8 cellular contexts compared by ENCODE assay signal in genomic region chr13:33194820-33195692, GRCh38.
DNase-seq lines count a peak whose midpoint lies in the region; ATAC-seq, FAIRE-seq and TF ChIP-seq lines count a peak whose summit lies in the region.

No MANE protein-coding gene starts in this region.

- BruUV-seq in HepG2 (replicated peaks; lab: Mats Ljungman, UMichigan) = no TSS peak

- H3K27me3 ChIP-seq in HepG2 (ENCODE audit: control insufficient read depth in 1 of 2, insufficient read depth in 2 of 2, low read length in 2 of 2) = no peaks in the 10 kb centered on the region

- H3K27ac ChIP-seq in VCaP = peak overlapping the region; percentile 36
- peak overlapping the region; percentile 56 for H3K27ac ChIP-seq in HepG2 (ENCODE audit: extremely low read length, insufficient read depth, low read length)

- no peak overlapping the region for H2AFZ ChIP-seq in HepG2 (ENCODE audit: low read length)

- TF ChIP-seq EP300 in HepG2 (IDR thresholded peaks at IDR 0.05; ENCODE audit: low read depth in 2 of 2, low read length in 2 of 2) (peak in 1 of 2 experiments; percentile 52; a peak in 1 of 4 replicates), HepG2 (CRISPR knock-in tag; IDR thresholded peaks at IDR 0.05; ENCODE audit: borderline replicate concordance) (no peak)

- H3K79me2 ChIP-seq in HepG2 (ENCODE audit: insufficient read depth, low read length) = peaks cover 19% of the 10 kb centered on the region

- H3K4me2 ChIP-seq in HepG2 (ENCODE audit: low read depth, low read length) = peak overlapping the region; percentile 25

- peak; percentile 11 for DNase-seq in NCI-H1694 treated with DMSO at 0.1 percent for 48 hours (lab: John Stamatoyannopoulos, UW)
- no peak for DNase-seq in NCI-H1694 (lab: John Stamatoyannopoulos, UW)
- peak; percentile 73 for DNase-seq in HepG2 (ENCODE audit: low spot score)
- DNase-seq in NCI-H345 (lab: John Stamatoyannopoulos, UW) = no peak
- no peak for DNase-seq in natural killer cell
- no peak for DNase-seq in NCI-H1092 (lab: John Stamatoyannopoulos, UW)

- no peaks in the 10 kb centered on the region for H3K4me1 Mint-ChIP-seq in natural killer cell

- ATAC-seq in HG03025 (IDR thresholded peaks at IDR 0.05; ENCODE audit: low FRiP score, unreplicated experiment) = peak; percentile 77
- ATAC-seq in HepG2 = peak; percentile 70
- ATAC-seq in natural killer cell = no peak

- no peak overlapping the region; a peak in 1 of 6 replicates for H3K4me3 ChIP-seq in HepG2 (replicated peaks in 1 of 3; ENCODE audit: insufficient read depth in 1 of 3, low read depth in 2 of 3, low read length in 3 of 3)

- no peak for TF ChIP-seq POLR2A in HepG2 (IDR thresholded peaks at IDR 0.05; ENCODE audit: insufficient read depth in 1 of 2, low read depth in 2 of 2, low read length in 2 of 2)

- H3K9ac ChIP-seq in HepG2 (ENCODE audit: insufficient read depth, low read depth, low read length) = peak overlapping the region; percentile 24; the same call in 1 of the 2 replicates

- no peaks in the 10 kb centered on the region for H3K9me3 ChIP-seq in HepG2 (ENCODE audit: low read length)

- H3K27ac Mint-ChIP-seq in natural killer cell = no peak overlapping the region

- in situ Hi-C loops in HepG2 (cut with HindIII; ENCODE audit: extremely low pct_ligation_motif_present, low pct_unique_long_range_greater_than_20kb) = no loop called here

- no peak for TF ChIP-seq RAD21 in HepG2 (CRISPR knock-in tag; IDR thresholded peaks at IDR 0.05)

- peak; percentile 64 for FAIRE-seq in HepG2 (lab: Jason Lieb, UNC)

- no peaks in the 10 kb centered on the region; the same call in 1 of the 2 replicates for H4K20me1 ChIP-seq in HepG2 (ENCODE audit: insufficient read depth, low read length)

- POLR2A ChIA-PET in HepG2 (lab: Yijun Ruan, JAX) = interaction anchor here (1.3 to 1.6 kb wide), 2 partner anchors 26 to 90 kb away, joined by 3 to 6 read pairs; partner anchors contain the start of gene STARD13

- H3K36me3 Mint-ChIP-seq in natural killer cell = no peaks in the 10 kb centered on the region

- intact Hi-C loops in HepG2 (cut with micrococcal nuclease; ENCODE audit: unreplicated experiment) (loop anchor here (2.0 kb wide), 1 partner anchor 26 kb away; no protein-coding TSS in a partner anchor), natural killer cell (cut with micrococcal nuclease) (no loop called here)

- no peaks in the 10 kb centered on the region for H3K27me3 Mint-ChIP-seq in natural killer cell (ENCODE audit: low read depth in 2 of 2)

- H3K4me1 ChIP-seq in HepG2 (ENCODE audit: insufficient read depth, low read length) = peaks cover 49% of the 10 kb centered on the region

- CTCF ChIA-PET in HepG2 (lab: Yijun Ruan, JAX; ENCODE audit: low intra/inter-chr PET ratio, low total read pairs) = no interaction called here

- no peak overlapping the region for H3K4me3 Mint-ChIP-seq in natural killer cell

- H3K9me3 Mint-ChIP-seq in natural killer cell = no peaks in the 10 kb centered on the region

- no peaks in the 10 kb centered on the region; a peak in 1 of 5 replicates for H3K36me3 ChIP-seq in HepG2 (replicated peaks in 1 of 2; ENCODE audit: control insufficient read depth in 1 of 2, insufficient read depth in 2 of 2, low read length in 2 of 2)

- 93% methylated on average over 8 of the region's 8 CpGs for WGBS in HepG2 (ENCODE audit: low lambda C conversion rate)

- no peak for TF ChIP-seq CTCF in VCaP (conservative IDR thresholded peaks at IDR 0.05)
- TF ChIP-seq CTCF in HepG2 (CRISPR knock-in tag; IDR thresholded peaks at IDR 0.05) = no peak
- TF ChIP-seq CTCF in natural killer cell (IDR thresholded peaks at IDR 0.05) = no peak

TF ChIP-seq in HepG2, 621 proteins besides CTCF, POLR2A, EP300 and RAD21 (continues in another document):
- TF ChIP-seq FIP1L1 (IDR thresholded peaks at IDR 0.05; ENCODE audit: borderline replicate concordance, insufficient read depth, low read depth, low read length) (no peak), PAXIP1 (CRISPR knock-in tag; conservative IDR thresholded peaks at IDR 0.05) (peak; percentile 26; the same call in 1 of the 2 replicates), HOXA3 (CRISPR knock-in tag; IDR thresholded peaks at IDR 0.05) (no peak), SNAI1 (CRISPR knock-in tag; IDR thresholded peaks at IDR 0.05; ENCODE audit: borderline replicate concordance) (no peak), DNMT3B (CRISPR knock-in tag; conservative IDR thresholded peaks at IDR 0.05) (no peak), REL (CRISPR knock-in tag; conservative IDR thresholded peaks at IDR 0.05) (no peak), TAF1 (CRISPR knock-in tag; IDR thresholded peaks at IDR 0.05) (no peak), SNAPC5 (CRISPR knock-in tag; IDR thresholded peaks at IDR 0.05; ENCODE audit: borderline replicate concordance) (no peak), SMC3 (IDR thresholded peaks at IDR 0.05; ENCODE audit: low read length) (no peak), MAFF (IDR thresholded peaks at IDR 0.05; ENCODE audit: low read depth, low read length) (peak; percentile 78), LBX2 (CRISPR knock-in tag; IDR thresholded peaks at IDR 0.05; ENCODE audit: borderline replicate concordance) (no peak), THAP7 (CRISPR knock-in tag; IDR thresholded peaks at IDR 0.05) (no peak), SAP130 (CRISPR knock-in tag; IDR thresholded peaks at IDR 0.05; ENCODE audit: low read depth) (0 out of 2 replicates have a peak, but pooled peaks have one; percentile 13), TCF7 (IDR thresholded peaks at IDR 0.05; ENCODE audit: low read depth) (peak; percentile 32; the same call in 1 of the 2 replicates), ZNF777 (CRISPR knock-in tag; IDR thresholded peaks at IDR 0.05) (no peak), MYPOP (CRISPR knock-in tag; IDR thresholded peaks at IDR 0.05) (no peak), HOMEZ (CRISPR knock-in tag; IDR thresholded peaks at IDR 0.05; ENCODE audit: low read depth) (0 out of 2 replicates have a peak, but pooled peaks have one; percentile 28), SRSF9 (IDR thresholded peaks at IDR 0.05; ENCODE audit: borderline replicate concordance, insufficient read depth, low read depth, low read length, poor library complexity, severe bottlenecking) (no peak), BRD4 (CRISPR knock-in tag; IDR thresholded peaks at IDR 0.05) (no peak), TBP (CRISPR knock-in tag; IDR thresholded peaks at IDR 0.05) (no peak)

Comparison
In these comparisons a context has a peak if more than half of its experiments do, and no peak if none do; other contexts are left out.
1. DNase-seq: peak in NCI-H1694 treated with DMSO at 0.1 percent for 48 hours (single experiment) and HepG2 (single experiment); none in NCI-H1694 (single experiment), NCI-H345 (single experiment), natural killer cell (single experiment) and NCI-H1092 (single experiment).
2. ATAC-seq: peak in HG03025 (single experiment) and HepG2 (single experiment); none in natural killer cell (0 of 3).